Comparison of ENCODE assay signal across 1 cellular context in the genomic region with DNA sequence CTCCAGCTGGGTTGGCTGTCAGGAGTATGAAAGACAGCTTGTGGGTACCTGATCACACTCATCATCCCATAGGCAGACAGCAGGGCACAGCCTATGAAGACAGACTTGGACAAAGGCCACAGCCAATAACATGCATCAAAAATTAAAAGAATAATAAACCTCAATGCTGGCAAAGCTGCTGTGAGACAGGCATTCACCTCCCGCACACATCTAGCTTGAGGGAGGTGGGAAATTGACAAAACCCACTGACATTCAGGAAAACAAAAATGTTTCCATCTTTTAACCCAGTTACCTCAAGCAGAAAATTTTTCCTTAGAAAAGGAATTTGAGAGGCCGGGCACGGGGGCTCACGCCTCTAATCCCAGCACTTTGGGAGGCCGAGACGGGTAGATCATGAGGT.
A peak's percentile ranks its signal among the peaks of the same experiment; 100 is the strongest.
TF ChIP-seq lines count a peak whose summit lies in the region.

No MANE protein-coding gene starts in this region.

TF ChIP-seq in K562, 482 proteins besides CTCF, POLR2A, EP300 and RAD21:
- TF ChIP-seq CBX5 (IDR thresholded peaks at IDR 0.05; ENCODE audit: borderline replicate concordance, low read depth) (no peak), RBM25 (IDR thresholded peaks at IDR 0.05; ENCODE audit: low read depth, low read length, severe bottlenecking) (peak; percentile 90), SMARCA5 (IDR thresholded peaks at IDR 0.05) (0 out of 2 replicates have a peak, but pooled peaks have one; percentile 19)
TF ChIP-seq in K562: peak in this region for 2.
